37 cellular contexts compared by ENCODE assay signal in the genomic region with DNA sequence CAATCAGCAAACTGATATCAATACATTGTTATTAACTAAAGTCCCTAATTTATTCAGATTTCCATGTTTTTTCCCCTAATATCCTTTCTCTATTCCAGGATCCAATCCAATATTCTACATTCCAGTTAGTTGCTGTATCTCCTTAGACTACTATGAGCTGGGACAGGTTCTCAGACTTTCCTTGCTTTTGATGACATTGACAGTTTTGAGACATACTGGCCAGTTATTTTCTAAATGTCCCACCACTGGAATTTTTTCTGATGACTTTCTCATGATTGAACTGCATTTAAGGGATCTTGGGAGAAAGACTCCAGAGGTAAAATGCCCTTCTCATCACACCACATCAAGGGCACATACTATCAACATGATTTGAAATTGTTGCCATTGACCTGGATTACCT.
"Had no signal": no experiment of that assay in that cellular context is flagged by ENCODE, and none has a peak within 500 bp of the region (broad histone marks: within the 10 kb centered on the region; RNA-seq: fewer than 3 reads in every experiment).

No MANE protein-coding gene starts in this region.

- FAIRE-seq: astrocyte, TTC549 had no signal

- DNase-seq: activated B cell treated with CpG ODN at 0.5 μM for 24 hours; activated CD4-positive, alpha-beta memory T cell treated with anti-CD3 and anti-CD28 coated beads for 36 hours; activated CD4-positive, alpha-beta T cell treated with anti-CD3 and anti-CD28 coated beads for 4 hours; activated CD4-positive, alpha-beta T cell treated with anti-CD3 and anti-CD28 coated beads, Interleukin-2, amount 10 ng/mL, durations not matched to agents 24 days and 14 days; activated CD4-positive, alpha-beta T cell treated with anti-CD3 and anti-CD28 coated beads, Interleukin-2, amount 50 U/mL, for 1 hour; activated CD4-positive, alpha-beta T cell treated with anti-CD3 and anti-CD28 coated beads, Interleukin-2, amount 50 U/mL, for 4 hours; activated CD4-positive, CD25-positive, alpha-beta regulatory T cell treated with anti-CD3 and anti-CD28 coated beads, Interleukin-2, amount 50 U/mL, for 72 hours; activated CD8-positive, alpha-beta memory T cell treated with anti-CD3 and anti-CD28 coated beads, Interleukin-2, amount 50 U/mL, for 4 hours; activated CD8-positive, alpha-beta T cell treated with anti-CD3 and anti-CD28 coated beads for 36 hours; activated effector memory CD4-positive, alpha-beta T cell treated with anti-CD3 and anti-CD28 coated beads, Interleukin-2, amount 50 U/mL, for 16 hours; activated gamma-delta T cell treated with Interleukin-2 at 50 U/mL for 16 hours; activated naive CD4-positive, alpha-beta T cell; activated naive CD4-positive, alpha-beta T cell treated with anti-CD3 and anti-CD28 coated beads for 36 hours; activated naive CD4-positive, alpha-beta T cell treated with anti-CD3 and anti-CD28 coated beads, Interleukin-2, amount 50 U/mL, for 16 hours; activated naive CD8-positive, alpha-beta T cell treated with anti-CD3 and anti-CD28 coated beads for 36 hours; activated T-cell treated with anti-CD3 and anti-CD28 coated beads for 4 hours; activated T-cell treated with anti-CD3 and anti-CD28 coated beads, Interleukin-2, amount 50 U/mL, for 1 hour; activated T-cell treated with anti-CD3 and anti-CD28 coated beads, Interleukin-2, amount 50 U/mL, for 4 hours; activated T-cell treated with anti-CD3 and anti-CD28 coated beads, Interleukin-2, amount 50 U/mL, for 72 hours; adrenal gland; amniotic stem cell; aorta; body of pancreas; brain microvascular endothelial cell; central memory CD4-positive, alpha-beta T cell; T-helper 1 cell; T-helper 2 cell; T-helper 9 cell had no signal

- H3K36me3 Mint-ChIP-seq: activated CD4-positive, alpha-beta memory T cell treated with anti-CD3 and anti-CD28 coated beads for 36 hours; activated naive CD4-positive, alpha-beta T cell treated with anti-CD3 and anti-CD28 coated beads, Interleukin-2, amount 50 U/mL, for 72 hours; activated naive CD8-positive, alpha-beta T cell treated with anti-CD3 and anti-CD28 coated beads for 36 hours had no signal

- H3K4me3 ChIP-seq: adrenal gland, body of pancreas, breast epithelium had no signal

- H3K9me3 Mint-ChIP-seq: activated B cell treated with CpG ODN at 0.5 μM for 24 hours; activated CD4-positive, alpha-beta memory T cell treated with anti-CD3 and anti-CD28 coated beads for 36 hours; activated CD4-positive, alpha-beta T cell treated with anti-CD3 and anti-CD28 coated beads, Interleukin-2, amount 10 ng/mL, durations not matched to agents 24 days and 14 days; activated CD8-positive, alpha-beta T cell treated with anti-CD3 and anti-CD28 coated beads for 36 hours; activated naive CD4-positive, alpha-beta T cell treated with anti-CD3 and anti-CD28 coated beads for 36 hours; activated naive CD4-positive, alpha-beta T cell treated with anti-CD3 and anti-CD28 coated beads, Interleukin-2, amount 50 U/mL, for 72 hours; activated naive CD8-positive, alpha-beta T cell treated with anti-CD3 and anti-CD28 coated beads for 36 hours; activated T-cell treated with anti-CD3 and anti-CD28 coated beads, Interleukin-2, amount 50 U/mL, for 4 hours; activated T-cell treated with anti-CD3 and anti-CD28 coated beads, Interleukin-2, amount 50 U/mL, for 72 hours; activated T-helper 1 cell treated with anti-CD3 and anti-CD28 coated beads, Interleukin-12 subunit alpha, Interleukin-12 subunit beta, Interleukin-2, Interleukin-4 antibody, amounts not matched to agents 30 ng/mL and 10 ng/mL and 1 ng/mL, durations not matched to agents 14 hours and 24 hours and 36 hours; activated T-helper 17 cell treated with anti-CD3 and anti-CD28 coated beads, Interleukin-2, amount 50 U/mL, for 72 hours; T-helper 1 cell treated with Interleukin-12 subunit alpha and Interleukin-12 subunit beta and Interleukin-4 antibody, amounts not matched to agents 30 μg/mL and 1 μg/mL, for 36 hours; T-helper 2 cell treated with Interferon-gamma antibody and Interleukin-4, amounts not matched to agents 5 μg/mL and 100 μg/mL, for 36 hours had no signal

- ATAC-seq: activated CD8-positive, alpha-beta T cell treated with anti-CD3 and anti-CD28 coated beads for 36 hours; activated naive CD4-positive, alpha-beta T cell treated with anti-CD3 and anti-CD28 coated beads, Interleukin-2, amount 50 U/mL, for 72 hours; activated T-cell treated with anti-CD3 and anti-CD28 coated beads, Interleukin-2, amount 50 U/mL, for 4 hours; activated T-cell treated with anti-CD3 and anti-CD28 coated beads, Interleukin-2, amount 50 U/mL, for 72 hours; activated T-helper 17 cell treated with anti-CD3 and anti-CD28 coated beads, Interleukin-2, amount 50 U/mL, for 72 hours; body of pancreas had no signal

- H3K36me3 ChIP-seq: adrenal gland, brain microvascular endothelial cell, breast epithelium had no signal

- H3K27ac ChIP-seq: adrenal gland, body of pancreas, brain microvascular endothelial cell, VCaP had no signal

- H3K9me3 ChIP-seq: adrenal gland, body of pancreas, breast epithelium had no signal

- H3K4me1 ChIP-seq: adrenal gland, body of pancreas, breast epithelium had no signal

- H3K27ac Mint-ChIP-seq: activated B cell treated with CpG ODN at 0.5 μM for 24 hours; activated CD4-positive, alpha-beta memory T cell treated with anti-CD3 and anti-CD28 coated beads for 36 hours; activated CD4-positive, alpha-beta T cell treated with anti-CD3 and anti-CD28 coated beads, Interleukin-2, amount 10 ng/mL, durations not matched to agents 24 days and 14 days; activated CD8-positive, alpha-beta T cell treated with anti-CD3 and anti-CD28 coated beads for 36 hours; activated naive CD4-positive, alpha-beta T cell treated with anti-CD3 and anti-CD28 coated beads for 36 hours; activated naive CD4-positive, alpha-beta T cell treated with anti-CD3 and anti-CD28 coated beads, Interleukin-2, amount 50 U/mL, for 72 hours; activated naive CD8-positive, alpha-beta T cell treated with anti-CD3 and anti-CD28 coated beads for 36 hours; activated T-cell treated with anti-CD3 and anti-CD28 coated beads, Interleukin-2, amount 50 U/mL, for 72 hours; activated T-helper 1 cell treated with anti-CD3 and anti-CD28 coated beads, Interleukin-12 subunit alpha, Interleukin-12 subunit beta, Interleukin-2, Interleukin-4 antibody, amounts not matched to agents 30 ng/mL and 10 ng/mL and 1 ng/mL, durations not matched to agents 14 hours and 24 hours and 36 hours; activated T-helper 17 cell treated with anti-CD3 and anti-CD28 coated beads, Interleukin-2, amount 50 U/mL, for 72 hours; T-helper 1 cell treated with Interleukin-12 subunit alpha and Interleukin-12 subunit beta and Interleukin-4 antibody, amounts not matched to agents 30 μg/mL and 1 μg/mL, for 36 hours; T-helper 2 cell treated with Interferon-gamma antibody and Interleukin-4, amounts not matched to agents 5 μg/mL and 100 μg/mL, for 36 hours had no signal

- H3K27me3 ChIP-seq: adrenal gland, body of pancreas, brain microvascular endothelial cell, breast epithelium had no signal

- H3K4me3 Mint-ChIP-seq: activated B cell treated with CpG ODN at 0.5 μM for 24 hours; activated CD4-positive, alpha-beta memory T cell treated with anti-CD3 and anti-CD28 coated beads for 36 hours; activated CD4-positive, alpha-beta T cell treated with anti-CD3 and anti-CD28 coated beads, Interleukin-2, amount 10 ng/mL, durations not matched to agents 24 days and 14 days; activated CD8-positive, alpha-beta T cell treated with anti-CD3 and anti-CD28 coated beads for 36 hours; activated naive CD4-positive, alpha-beta T cell treated with anti-CD3 and anti-CD28 coated beads for 36 hours; activated naive CD8-positive, alpha-beta T cell treated with anti-CD3 and anti-CD28 coated beads for 36 hours; activated T-cell treated with anti-CD3 and anti-CD28 coated beads, Interleukin-2, amount 50 U/mL, for 4 hours; activated T-cell treated with anti-CD3 and anti-CD28 coated beads, Interleukin-2, amount 50 U/mL, for 72 hours; activated T-helper 1 cell treated with anti-CD3 and anti-CD28 coated beads, Interleukin-12 subunit alpha, Interleukin-12 subunit beta, Interleukin-2, Interleukin-4 antibody, amounts not matched to agents 30 ng/mL and 10 ng/mL and 1 ng/mL, durations not matched to agents 14 hours and 24 hours and 36 hours; activated T-helper 17 cell treated with anti-CD3 and anti-CD28 coated beads, Interleukin-2, amount 50 U/mL, for 72 hours; T-helper 1 cell treated with Interleukin-12 subunit alpha and Interleukin-12 subunit beta and Interleukin-4 antibody, amounts not matched to agents 30 μg/mL and 1 μg/mL, for 36 hours; T-helper 2 cell treated with Interferon-gamma antibody and Interleukin-4, amounts not matched to agents 5 μg/mL and 100 μg/mL, for 36 hours had no signal

- H3K4me1 Mint-ChIP-seq: activated B cell treated with CpG ODN at 0.5 μM for 24 hours; activated naive CD8-positive, alpha-beta T cell treated with anti-CD3 and anti-CD28 coated beads for 36 hours; activated T-helper 17 cell treated with anti-CD3 and anti-CD28 coated beads, Interleukin-2, amount 50 U/mL, for 72 hours had no signal
